10 cellular contexts compared by ENCODE assay signal in the genomic region with DNA sequence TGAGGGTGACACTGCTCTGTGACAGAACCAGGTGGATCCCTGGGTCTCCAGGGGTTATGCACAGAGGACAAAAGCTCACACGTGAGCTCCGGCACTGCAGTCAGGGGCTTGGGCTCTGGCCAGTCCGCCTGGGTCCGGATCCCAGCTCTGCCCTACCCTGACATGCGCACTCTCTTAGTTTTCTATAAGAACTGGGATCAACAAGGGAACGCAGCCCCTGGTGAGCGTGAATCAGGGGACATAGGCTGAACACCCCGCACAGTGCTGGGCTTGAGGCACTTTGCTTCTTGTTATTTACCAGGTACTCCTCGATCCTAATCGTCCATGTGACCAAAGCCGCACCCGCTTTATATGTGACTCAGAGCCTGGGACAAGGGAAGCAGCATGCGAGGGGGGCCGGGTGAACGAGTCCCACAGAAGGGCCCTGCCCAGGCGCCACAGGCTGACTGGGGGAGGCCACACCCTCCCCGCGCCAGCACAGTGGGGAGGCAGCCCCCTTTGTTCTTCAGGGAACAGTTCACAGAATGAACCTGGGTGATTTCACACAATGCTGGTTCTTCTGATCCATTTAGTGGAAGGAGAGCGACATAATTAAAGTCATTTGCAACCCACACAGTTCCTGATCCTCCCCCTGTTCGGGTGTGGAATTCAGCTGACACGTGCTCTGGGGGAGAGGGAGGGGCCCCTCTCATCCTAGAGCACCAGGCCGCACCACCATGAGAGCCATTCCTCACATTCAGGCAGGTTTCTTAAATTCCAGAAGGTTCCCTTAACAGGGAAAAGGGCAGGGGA. TPM values are rescaled to one million over a fixed set of nuclear protein-coding genes. Genes with fewer than 3 reads are reported as not detected.
A peak's percentile ranks its signal among the peaks of the same experiment; 100 is the strongest.
DNase-seq lines count a peak whose midpoint lies in the region; ATAC-seq and TF ChIP-seq lines count a peak whose summit lies in the region.
"Had no signal": no experiment of that assay in that cellular context is flagged by ENCODE, and none has a peak within 500 bp of the region (broad histone marks: within the 10 kb centered on the region; RNA-seq: fewer than 3 reads in every experiment).

No MANE protein-coding gene starts in this region.

- H2BK5ac ChIP-seq in mesendoderm (ENCODE audit: low read length), result no peak overlapping the region

- peak; percentile 80 for DNase-seq in AG20443 (ENCODE audit: low spot score)
- DNase-seq in LHCN-M2 (ENCODE audit: low read depth), result peak; percentile 9
- DNase-seq in epithelial cell of esophagus (ENCODE audit: low read depth), result peak; percentile 57
- peak; percentile 56 for DNase-seq in mesendoderm
- no peak for DNase-seq in NCI-H2029 treated with DMSO at 0.1 percent for 48 hours (lab: John Stamatoyannopoulos, UW)
- no peak for DNase-seq in posterior vena cava (ENCODE audit: low spot score)
- no peak for DNase-seq in midbrain (lab: John Stamatoyannopoulos, UW)
- DNase-seq: NCI-H1930; stimulated activated CD4-positive, alpha-beta T cell treated with anti-CD3 and anti-CD28 coated beads, Interleukin-15, amount 100 ng/mL, for 24 hours had no signal

- no peak overlapping the region for H3K56ac ChIP-seq in mesendoderm (ENCODE audit: low read length)

- ATAC-seq in HG02852 (IDR thresholded peaks at IDR 0.05; ENCODE audit: unreplicated experiment), result no peak

- no peak overlapping the region for H2BK120ac ChIP-seq in mesendoderm (ENCODE audit: low read depth, low read length)

- H4K5ac ChIP-seq in mesendoderm (ENCODE audit: low read length), result no peak overlapping the region

- H3K4me1 ChIP-seq in mesendoderm (ENCODE audit: control insufficient read depth, low read depth, low read length), result no peaks in the 10 kb centered on the region

- H3K4me3 ChIP-seq in epithelial cell of esophagus (ENCODE audit: low read length) (no peak overlapping the region), mesendoderm (ENCODE audit: low read length) (no peak overlapping the region)

- H3K79me2 ChIP-seq in mesendoderm (ENCODE audit: control insufficient read depth, insufficient read depth, low read length), result no peaks in the 10 kb centered on the region

- no CpG with 5 or more reads among the region's 22 CpGs for WGBS in mesendoderm (ENCODE audit: extremely low coverage, insufficient coverage, low lambda C conversion rate)

- no peaks in the 10 kb centered on the region for H3K27me3 ChIP-seq in mesendoderm (ENCODE audit: insufficient read depth, low read length, poor library complexity)

- no peak overlapping the region for H3K4me2 ChIP-seq in mesendoderm (ENCODE audit: low read length)

- H4K8ac ChIP-seq in mesendoderm (ENCODE audit: low read depth, low read length), result no peak overlapping the region

- no peak overlapping the region for H3K23ac ChIP-seq in mesendoderm (ENCODE audit: low read length)

- no peaks in the 10 kb centered on the region for H3K79me1 ChIP-seq in mesendoderm (ENCODE audit: low read length)

- H3K36me3 ChIP-seq in mesendoderm (ENCODE audit: control insufficient read depth, insufficient read depth, low read length), result no peaks in the 10 kb centered on the region

- TF ChIP-seq CTCF in epithelial cell of esophagus (IDR thresholded peaks at IDR 0.05; ENCODE audit: insufficient read depth, low read depth, low read length, missing control alignments), result no peak

- H2AK5ac ChIP-seq in mesendoderm (ENCODE audit: low read length), result no peak overlapping the region

- no peak overlapping the region for H3K18ac ChIP-seq in mesendoderm (ENCODE audit: low read length)

- H2BK15ac ChIP-seq in mesendoderm (replicated peaks; ENCODE audit: low read depth), result no peak overlapping the region

- H3K9ac ChIP-seq in mesendoderm (ENCODE audit: low read length), result no peak overlapping the region

- no peak overlapping the region for H3K27ac ChIP-seq in mesendoderm (ENCODE audit: low read depth, low read length)

- intact Hi-C loops in posterior vena cava (cut with DNase I), result loop anchor here in 1 of 2 donors (2.0 kb wide), 1 partner anchor 68 kb away; no protein-coding TSS in a partner anchor

- H3K4ac ChIP-seq in mesendoderm (ENCODE audit: low read depth, low read length), result no peak overlapping the region

RNA-seq across cellular contexts. Expression of gene WFS1, which starts 55.5 kb away (rescaled TPM):
- total RNA-seq in LHCN-M2 (2014; rRNA removed) (19.5 and 23.3 TPM in 2 replicates), posterior vena cava (10 to 100 TPM; 48.9 to 52.6 TPM)
- 22.4 TPM for polyA plus RNA-seq in LHCN-M2 (2012)
- polyA plus RNA-seq in mesendoderm (2013, experiment 1 of 2), result 23.7 TPM
- 21.6 TPM for polyA plus RNA-seq in mesendoderm (2013, experiment 2 of 2)

Comparison
In these comparisons a context has a peak if more than half of its experiments do, and no peak if none do; other contexts are left out.
1. DNase-seq: peak in AG20443 (single experiment), LHCN-M2 (single experiment), epithelial cell of esophagus (single experiment) and mesendoderm (single experiment); none in NCI-H2029 treated with DMSO at 0.1 percent for 48 hours (single experiment), posterior vena cava (single experiment) and midbrain (single experiment).